Comparison of ENCODE assay signal across 20 cellular contexts in the genomic region with DNA sequence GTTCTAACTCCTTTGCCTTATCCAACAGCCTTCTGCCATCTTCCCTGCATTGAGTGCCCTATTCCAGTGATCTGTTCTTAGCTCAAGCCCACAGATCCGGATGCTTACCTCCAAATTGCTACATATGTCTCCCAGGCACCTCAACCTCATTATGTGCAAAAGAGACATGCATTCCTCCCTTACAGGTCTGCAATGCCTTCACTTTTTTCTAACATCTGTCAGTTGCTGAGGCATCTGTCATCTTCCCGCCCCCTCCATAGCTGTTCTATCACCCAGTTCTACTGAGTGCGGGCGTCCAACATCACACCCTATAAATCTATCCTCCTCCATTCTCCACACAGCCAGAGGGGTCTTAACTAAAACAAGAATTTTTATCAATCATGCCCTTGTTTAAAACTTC. TPM values are rescaled to one million over a fixed set of nuclear protein-coding genes. Genes with fewer than 3 reads are reported as not detected.
DNase-seq lines count a peak whose midpoint lies in the region; ATAC-seq lines count a peak whose summit lies in the region.
"Had no signal": no experiment of that assay in that cellular context is flagged by ENCODE, and none has a peak within 500 bp of the region (broad histone marks: within the 10 kb centered on the region; RNA-seq: fewer than 3 reads in every experiment).

No MANE protein-coding gene starts in this region.

- peaks cover 64% of the 10 kb centered on the region for H3K36me3 Mint-ChIP-seq in stimulated activated effector memory CD8-positive, alpha-beta T cell treated with anti-CD3 and anti-CD28 coated beads, Interleukin-12 subunit alpha, Interleukin-12 subunit beta, amount 100 ng/mL, for 72 hours

- peaks cover 15% of the 10 kb centered on the region for H3K4me1 Mint-ChIP-seq in stimulated activated effector memory CD8-positive, alpha-beta T cell treated with anti-CD3 and anti-CD28 coated beads, Interleukin-12 subunit alpha, Interleukin-12 subunit beta, amount 100 ng/mL, for 72 hours

- peak overlapping the region; percentile 11 for H3K27ac Mint-ChIP-seq in stimulated activated effector memory CD8-positive, alpha-beta T cell treated with anti-CD3 and anti-CD28 coated beads, Interleukin-12 subunit alpha, Interleukin-12 subunit beta, amount 100 ng/mL, for 72 hours

- no peaks in the 10 kb centered on the region for H3K9me3 Mint-ChIP-seq in stimulated activated effector memory CD8-positive, alpha-beta T cell treated with anti-CD3 and anti-CD28 coated beads, Interleukin-12 subunit alpha, Interleukin-12 subunit beta, amount 100 ng/mL, for 72 hours
- H3K9me3 Mint-ChIP-seq: CD4-positive, CD25-positive, alpha-beta regulatory T cell; CD8-positive, alpha-beta memory T cell; H9 had no signal

- DNase-seq in head of caudate nucleus = peak in 24 of 42 donors; percentile 28 to 86 (median 56)
- DNase-seq in stimulated activated effector memory CD8-positive, alpha-beta T cell treated with anti-CD3 and anti-CD28 coated beads, Interleukin-12 subunit alpha, Interleukin-12 subunit beta, amount 100 ng/mL, for 72 hours (ENCODE audit: low spot score in 2 of 2) = no peak
- no peak for DNase-seq in HUDEP-2 (lab: John Stamatoyannopoulos, UW; ENCODE audit: unreplicated experiment in 76 of 76)
- DNase-seq in H4 (ENCODE audit: low spot score) = no peak
- DNase-seq in stimulated activated CD8-positive, alpha-beta memory T cell treated with anti-CD3 and anti-CD28 coated beads, Interleukin-4, amount 100 ng/mL, for 48 hours = no peak
- no peak for DNase-seq in kidney glomerular epithelial cell (lab: John Stamatoyannopoulos, UW)
- DNase-seq: BE2C; C1 segment of cervical spinal cord; CD4-positive, CD25-positive, alpha-beta regulatory T cell; CD8-positive, alpha-beta memory T cell; COR-L47; DMS 273 treated with DMSO at 0.1 percent for 48 hours; DMS53; DND-41; EL; GM23248; H9 had no signal

- H3K4me3 Mint-ChIP-seq in stimulated activated effector memory CD8-positive, alpha-beta T cell treated with anti-CD3 and anti-CD28 coated beads, Interleukin-12 subunit alpha, Interleukin-12 subunit beta, amount 100 ng/mL, for 72 hours = no peak overlapping the region
- H3K4me3 Mint-ChIP-seq: CD4-positive, CD25-positive, alpha-beta regulatory T cell; CD8-positive, alpha-beta memory T cell; H9 had no signal

- ATAC-seq in stimulated activated effector memory CD8-positive, alpha-beta T cell treated with anti-CD3 and anti-CD28 coated beads, Interleukin-12 subunit alpha, Interleukin-12 subunit beta, amount 100 ng/mL, for 72 hours = no peak
- ATAC-seq: GM12878 had no signal

- H3K27ac ChIP-seq in angular gyrus (ENCODE audit: low read depth, low read length) = peak overlapping the region; percentile 51
- peak overlapping the region; percentile 57 for H3K27ac ChIP-seq in cingulate gyrus (ENCODE audit: low read depth, low read length)
- H3K27ac ChIP-seq: GM23248 had no signal

- intact Hi-C loops in head of caudate nucleus (cut with DNase I) = no loop called here

RNA-seq across cellular contexts. Expression of a gene that starts 20.1 kb away (rescaled TPM):
- 5.8 and 12.8 TPM in 2 replicates for total RNA-seq in H4 (2014; rRNA removed; shearing (Covaris generic))

RNA-seq across cellular contexts. Expression of a gene that starts 20.4 kb away (rescaled TPM):
- total RNA-seq in H4 (2014; rRNA removed; shearing (Covaris generic)) = 29.7 and 32.3 TPM in 2 replicates

RNA-seq across cellular contexts. Expression of a gene that starts 39.8 kb away (rescaled TPM):
- total RNA-seq in H4 (2014; rRNA removed; shearing (Covaris generic)) = 19.6 and 30.3 TPM in 2 replicates

Comparison
In these comparisons a context has a peak if more than half of its experiments do, and no peak if none do; other contexts are left out.
1. DNase-seq: peak in head of caudate nucleus (24 of 42); none in stimulated activated effector memory CD8-positive, alpha-beta T cell treated with anti-CD3 and anti-CD28 coated beads, Interleukin-12 subunit alpha, Interleukin-12 subunit beta, amount 100 ng/mL, for 72 hours (0 of 2), HUDEP-2 (0 of 76), H4 (single experiment), stimulated activated CD8-positive, alpha-beta memory T cell treated with anti-CD3 and anti-CD28 coated beads, Interleukin-4, amount 100 ng/mL, for 48 hours (single experiment) and kidney glomerular epithelial cell (single experiment).